In genomic region chrX:38048886-38049285, GRCh38 we compare ENCODE assay signal across 29 cellular contexts. TPM values are rescaled to one million over a fixed set of nuclear protein-coding genes. Genes with fewer than 3 reads are reported as not detected.
"Had no signal": no experiment of that assay in that cellular context is flagged by ENCODE, and none has a peak within 500 bp of the region (broad histone marks: within the 10 kb centered on the region; RNA-seq: fewer than 3 reads in every experiment).

No MANE protein-coding gene starts in this region.

- FAIRE-seq: urothelium cell line had no signal

- H3K36me3 ChIP-seq: stomach, suprapubic skin, thoracic aorta, thyroid gland, tibial artery, tibial nerve, transverse colon, upper lobe of left lung, upper lobe of right lung, uterus, vagina had no signal

- H3K4me3 ChIP-seq: stomach, suprapubic skin, testis, thoracic aorta, thyroid gland, tibial artery, tibial nerve, transverse colon, upper lobe of left lung, upper lobe of right lung, uterus, vagina had no signal

- H3K4me1 ChIP-seq: suprapubic skin, testis, thyroid gland, tibial artery, tibial nerve, transverse colon, uterus, vagina had no signal

- H3K9me3 ChIP-seq: suprapubic skin, testis, thoracic aorta, thyroid gland, tibial nerve, transverse colon, upper lobe of left lung, upper lobe of right lung, uterus, vagina had no signal

- H3K9me3 Mint-ChIP-seq: stimulated activated effector memory CD8-positive, alpha-beta T cell treated with anti-CD3 and anti-CD28 coated beads, Interleukin-12 subunit alpha, Interleukin-12 subunit beta, amount 100 ng/mL, for 72 hours; stimulated activated naive CD8-positive, alpha-beta T cell treated with anti-CD3 and anti-CD28 coated beads, Interleukin-15, amount 100 ng/mL, for 72 hours; stimulated activated naive CD8-positive, alpha-beta T cell treated with anti-CD3 and anti-CD28 coated beads, Interleukin-15, Interleukin-2, amounts not matched to agents 100 ng/mL and 50 ng/mL, for 24 hours; type B pancreatic cell had no signal

- H3K27ac Mint-ChIP-seq: stimulated activated effector memory CD8-positive, alpha-beta T cell treated with anti-CD3 and anti-CD28 coated beads, Interleukin-12 subunit alpha, Interleukin-12 subunit beta, amount 100 ng/mL, for 72 hours; stimulated activated memory B cell treated with anti-CD40 and anti-IgM and Interleukin-4, amounts not matched to agents 10 μg/mL and 1 μg/mL and 100 μg/mL, for 72 hours; stimulated activated naive B cell treated with anti-CD40 and anti-IgM and Interleukin-4, amounts not matched to agents 10 μg/mL and 1 μg/mL and 100 μg/mL, for 72 hours; stimulated activated naive CD8-positive, alpha-beta T cell treated with anti-CD3 and anti-CD28 coated beads, Interleukin-15, amount 100 ng/mL, for 72 hours; stimulated activated naive CD8-positive, alpha-beta T cell treated with anti-CD3 and anti-CD28 coated beads, Interleukin-15, Interleukin-2, amounts not matched to agents 100 ng/mL and 50 ng/mL, for 24 hours; type B pancreatic cell had no signal

- H3K4me1 Mint-ChIP-seq: stimulated activated effector memory CD8-positive, alpha-beta T cell treated with anti-CD3 and anti-CD28 coated beads, Interleukin-12 subunit alpha, Interleukin-12 subunit beta, amount 100 ng/mL, for 72 hours; stimulated activated memory B cell treated with anti-CD40 and anti-IgM and Interleukin-4, amounts not matched to agents 10 μg/mL and 1 μg/mL and 100 μg/mL, for 72 hours; stimulated activated naive B cell treated with anti-CD40 and anti-IgM and Interleukin-4, amounts not matched to agents 10 μg/mL and 1 μg/mL and 100 μg/mL, for 72 hours; stimulated activated naive CD8-positive, alpha-beta T cell treated with anti-CD3 and anti-CD28 coated beads, Interleukin-15, amount 100 ng/mL, for 72 hours had no signal

- ATAC-seq: stimulated activated effector memory CD8-positive, alpha-beta T cell treated with anti-CD3 and anti-CD28 coated beads, Interleukin-12 subunit alpha, Interleukin-12 subunit beta, amount 100 ng/mL, for 72 hours; stimulated activated memory B cell treated with anti-CD40 and anti-IgM and Interleukin-4, amounts not matched to agents 10 μg/mL and 1 μg/mL and 100 μg/mL, for 72 hours; stimulated activated naive B cell treated with anti-CD40 and anti-IgM and Interleukin-4, amounts not matched to agents 10 μg/mL and 1 μg/mL and 100 μg/mL, for 72 hours; stimulated activated naive CD8-positive, alpha-beta T cell treated with anti-CD3 and anti-CD28 coated beads, Interleukin-15, amount 100 ng/mL, for 72 hours; stimulated activated naive CD8-positive, alpha-beta T cell treated with anti-CD3 and anti-CD28 coated beads, Interleukin-15, Interleukin-2, amounts not matched to agents 100 U/mL and 50 U/mL, for 24 hours; upper lobe of right lung had no signal

- H3K27me3 Mint-ChIP-seq: stimulated activated memory B cell treated with anti-CD40 and anti-IgM and Interleukin-4, amounts not matched to agents 10 μg/mL and 1 μg/mL and 100 μg/mL, for 72 hours; stimulated activated naive CD8-positive, alpha-beta T cell treated with anti-CD3 and anti-CD28 coated beads, Interleukin-15, amount 100 ng/mL, for 72 hours; stimulated activated naive CD8-positive, alpha-beta T cell treated with anti-CD3 and anti-CD28 coated beads, Interleukin-15, Interleukin-2, amounts not matched to agents 100 ng/mL and 50 ng/mL, for 24 hours; type B pancreatic cell had no signal

- H3K4me3 Mint-ChIP-seq: stimulated activated effector memory CD8-positive, alpha-beta T cell treated with anti-CD3 and anti-CD28 coated beads, Interleukin-12 subunit alpha, Interleukin-12 subunit beta, amount 100 ng/mL, for 72 hours; stimulated activated memory B cell treated with anti-CD40 and anti-IgM and Interleukin-4, amounts not matched to agents 10 μg/mL and 1 μg/mL and 100 μg/mL, for 72 hours; stimulated activated naive B cell treated with anti-CD40 and anti-IgM and Interleukin-4, amounts not matched to agents 10 μg/mL and 1 μg/mL and 100 μg/mL, for 72 hours; stimulated activated naive CD8-positive, alpha-beta T cell treated with anti-CD3 and anti-CD28 coated beads, Interleukin-15, amount 100 ng/mL, for 72 hours; stimulated activated naive CD8-positive, alpha-beta T cell treated with anti-CD3 and anti-CD28 coated beads, Interleukin-15, Interleukin-2, amounts not matched to agents 100 ng/mL and 50 ng/mL, for 24 hours; type B pancreatic cell had no signal

- H3K36me3 Mint-ChIP-seq: stimulated activated effector memory CD8-positive, alpha-beta T cell treated with anti-CD3 and anti-CD28 coated beads, Interleukin-12 subunit alpha, Interleukin-12 subunit beta, amount 100 ng/mL, for 72 hours; stimulated activated memory B cell treated with anti-CD40 and anti-IgM and Interleukin-4, amounts not matched to agents 10 μg/mL and 1 μg/mL and 100 μg/mL, for 72 hours; stimulated activated naive B cell treated with anti-CD40 and anti-IgM and Interleukin-4, amounts not matched to agents 10 μg/mL and 1 μg/mL and 100 μg/mL, for 72 hours; type B pancreatic cell had no signal

- H3K27me3 ChIP-seq: stomach, suprapubic skin, testis, thyroid gland, tibial artery, tibial nerve, transverse colon, upper lobe of left lung, upper lobe of right lung, uterus, vagina had no signal

- H3K27ac ChIP-seq: stomach, suprapubic skin, testis, thoracic aorta, thyroid gland, tibial artery, tibial nerve, transverse colon, upper lobe of left lung, upper lobe of right lung, uterus, vagina had no signal

- DNase-seq: stimulated activated CD4-positive, alpha-beta T cell treated with anti-CD3 and anti-CD28 coated beads, Interleukin-2, amount 100 ng/mL, for 48 hours; stimulated activated CD4-positive, alpha-beta T cell treated with anti-CD3 and anti-CD28 coated beads, Interleukin-4, amount 100 ng/mL, for 1 hour; stimulated activated CD4-positive, alpha-beta T cell treated with anti-CD3 and anti-CD28 coated beads, Interleukin-4, amount 100 ng/mL, for 24 hours; stimulated activated CD4-positive, alpha-beta T cell treated with anti-CD3 and anti-CD28 coated beads, Interleukin-4, amount 100 ng/mL, for 4 hours; stimulated activated CD8-positive, alpha-beta memory T cell treated with anti-CD3 and anti-CD28 coated beads, Interleukin-4, amount 100 ng/mL, for 48 hours; stimulated activated naive B cell treated with anti-CD40 and anti-IgM and Interleukin-4, amounts not matched to agents 10 μg/mL and 1 μg/mL and 100 μg/mL, for 72 hours; stimulated activated naive CD4-positive, alpha-beta T cell; stimulated activated naive CD4-positive, alpha-beta T cell treated with Interleukin-2 at 50 U/mL for 16 hours; stimulated activated naive CD8-positive, alpha-beta T cell treated with anti-CD3 and anti-CD28 coated beads, Interleukin-15, amount 100 ng/mL, for 72 hours; stimulated activated naive CD8-positive, alpha-beta T cell treated with anti-CD3 and anti-CD28 coated beads, Interleukin-15, Interleukin-2, amounts not matched to agents 100 U/mL and 50 U/mL, for 24 hours; stomach; substantia nigra; testis; thyroid gland; tibial artery; transverse colon; trophoblast cell; upper lobe of left lung; upper lobe of right lung; uterus had no signal

RNA-seq across cellular contexts. Expression of gene SYTL5, which starts 42.5 kb away (rescaled TPM):
- total RNA-seq: thoracic aorta had no signal
